8 cellular contexts compared by ENCODE assay signal in genomic region chr3:53347261-53348064, GRCh38. TPM values are rescaled to one million over a fixed set of nuclear protein-coding genes. Genes with fewer than 3 reads are reported as not detected.
DNase-seq lines count a peak whose midpoint lies in the region; TF ChIP-seq lines count a peak whose summit lies in the region.

Gene DCP1A, minus strand, starts transcription at chr3:53347543. Its CDS starts 26 bp downstream, at chr3:53347517.

- under 1% methylated on average over 46 of the region's 61 CpGs for WGBS in suprapubic skin

- H3K27ac Mint-ChIP-seq in activated naive CD4-positive, alpha-beta T cell treated with anti-CD3 and anti-CD28 coated beads, Interleukin-2, amount 10 ng/mL, durations not matched to agents 7 days and 5 days, result peak within 1 kb of the TSS; percentile 97

- H3K27ac ChIP-seq in SK-N-MC (peak within 1 kb of the TSS; percentile 83), suprapubic skin (peak within 1 kb of the TSS; percentile 86)

- H3K4me1 Mint-ChIP-seq in activated naive CD4-positive, alpha-beta T cell treated with anti-CD3 and anti-CD28 coated beads, Interleukin-2, amount 10 ng/mL, durations not matched to agents 7 days and 5 days, result peaks cover 30% of the 10 kb centered on the region

- POLR2A ChIA-PET in HEK293T (lab: Yijun Ruan, JAX), result interaction anchor here (0.5 to 2.6 kb wide), 16 partner anchors 8 to 498 kb away, joined by 3 to 12 read pairs (median 3); no protein-coding TSS in a partner anchor

- CTCF ChIA-PET in HEK293T (lab: Yijun Ruan, JAX), result no interaction called here
- CTCF ChIA-PET in activated naive CD4-positive, alpha-beta T cell treated with anti-CD3 and anti-CD28 coated beads, Interleukin-2, amount 10 ng/mL, durations not matched to agents 7 days and 5 days (lab: Charles Lee), result interaction anchor here (1.0 to 1.3 kb wide), 2 partner anchors 8 to 48 kb away, joined by 3 to 4 read pairs; no protein-coding TSS in a partner anchor

- H3K27me3 ChIP-seq in suprapubic skin, result no peaks in the 10 kb centered on the region

- DNase-seq in GM04503 (ENCODE audit: low read depth) (peak; percentile 77), HEK293T (ENCODE audit: extremely low spot score) (peak; percentile 93), MV-4-11 (lab: John Stamatoyannopoulos, UW) (peak; percentile 94), SK-N-MC (ENCODE audit: low read depth, low spot score) (peak; percentile 50), germinal center (ENCODE audit: low spot score) (peak; percentile 94), nucleus accumbens (lab: John Stamatoyannopoulos, UW) (peak; percentile 78 to 97 (median 92)), suprapubic skin (ENCODE audit: low spot score in 2 of 2) (peak; percentile 97)
- DNase-seq in activated naive CD4-positive, alpha-beta T cell treated with anti-CD3 and anti-CD28 coated beads, Interleukin-2, amount 10 ng/mL, durations not matched to agents 7 days and 5 days, result peak; percentile 96

- H3K9ac ChIP-seq in SK-N-MC (ENCODE audit: insufficient read length), result peak within 1 kb of the TSS; percentile 88

- no peaks in the 10 kb centered on the region for H3K9me3 ChIP-seq in SK-N-MC (ENCODE audit: low read depth, low read length)
- no peaks in the 10 kb centered on the region for H3K9me3 ChIP-seq in suprapubic skin

- peaks cover 25% of the 10 kb centered on the region for H3K36me3 Mint-ChIP-seq in activated naive CD4-positive, alpha-beta T cell treated with anti-CD3 and anti-CD28 coated beads, Interleukin-2, amount 10 ng/mL, durations not matched to agents 7 days and 5 days

- H3K4me3 ChIP-seq in SK-N-MC, result peak within 1 kb of the TSS; percentile 89
- peak within 1 kb of the TSS; percentile 94 for H3K4me3 ChIP-seq in suprapubic skin

- H3K4me1 ChIP-seq in suprapubic skin, result peaks cover 29% of the 10 kb centered on the region

- TF ChIP-seq EP300 in suprapubic skin (IDR thresholded peaks at IDR 0.05), result no peak

- H3K4me3 Mint-ChIP-seq in activated naive CD4-positive, alpha-beta T cell treated with anti-CD3 and anti-CD28 coated beads, Interleukin-2, amount 10 ng/mL, durations not matched to agents 7 days and 5 days, result peak within 1 kb of the TSS; percentile 98

- no peaks in the 10 kb centered on the region for H3K27me3 Mint-ChIP-seq in activated naive CD4-positive, alpha-beta T cell treated with anti-CD3 and anti-CD28 coated beads, Interleukin-2, amount 10 ng/mL, durations not matched to agents 7 days and 5 days

- peaks cover 5% of the 10 kb centered on the region; the same call in 1 of the 2 replicates for H3K36me3 ChIP-seq in SK-N-MC (ENCODE audit: insufficient read depth, low read length)
- H3K36me3 ChIP-seq in suprapubic skin, result peaks cover 16% of the 10 kb centered on the region

- TF ChIP-seq CTCF in suprapubic skin (IDR thresholded peaks at IDR 0.05), result no peak

- H3K9me3 Mint-ChIP-seq in activated naive CD4-positive, alpha-beta T cell treated with anti-CD3 and anti-CD28 coated beads, Interleukin-2, amount 10 ng/mL, durations not matched to agents 7 days and 5 days, result no peaks in the 10 kb centered on the region

- peak; percentile 63 to 91 for TF ChIP-seq POLR2A in suprapubic skin (IDR thresholded peaks at IDR 0.05)

TF ChIP-seq in HEK293T, 16 proteins besides CTCF, POLR2A, EP300 and RAD21:
- TF ChIP-seq ELF4 (IDR thresholded peaks at IDR 0.05) (peak; percentile 85), HDGF (IDR thresholded peaks at IDR 0.05; ENCODE audit: borderline replicate concordance) (0 out of 2 replicates have a peak, but pooled peaks have one; percentile 80), LEF1 (IDR thresholded peaks at IDR 0.05; ENCODE audit: borderline replicate concordance) (no peak), FOXK2 (IDR thresholded peaks at IDR 0.05) (peak; percentile 84), FOXM1 (IDR thresholded peaks at IDR 0.05; ENCODE audit: borderline replicate concordance) (peak; percentile 82; the same call in 1 of the 2 replicates), CTBP1 (IDR thresholded peaks at IDR 0.05; ENCODE audit: borderline replicate concordance) (peak; percentile 96), NFRKB (IDR thresholded peaks at IDR 0.05) (peak; percentile 94), ZNF384 (IDR thresholded peaks at IDR 0.05) (no peak), L3MBTL2 (conservative IDR thresholded peaks at IDR 0.05) (peak; percentile 85), ARNT (IDR thresholded peaks at IDR 0.05) (peak; percentile 88)
- TF ChIP-seq, protein P1, sequence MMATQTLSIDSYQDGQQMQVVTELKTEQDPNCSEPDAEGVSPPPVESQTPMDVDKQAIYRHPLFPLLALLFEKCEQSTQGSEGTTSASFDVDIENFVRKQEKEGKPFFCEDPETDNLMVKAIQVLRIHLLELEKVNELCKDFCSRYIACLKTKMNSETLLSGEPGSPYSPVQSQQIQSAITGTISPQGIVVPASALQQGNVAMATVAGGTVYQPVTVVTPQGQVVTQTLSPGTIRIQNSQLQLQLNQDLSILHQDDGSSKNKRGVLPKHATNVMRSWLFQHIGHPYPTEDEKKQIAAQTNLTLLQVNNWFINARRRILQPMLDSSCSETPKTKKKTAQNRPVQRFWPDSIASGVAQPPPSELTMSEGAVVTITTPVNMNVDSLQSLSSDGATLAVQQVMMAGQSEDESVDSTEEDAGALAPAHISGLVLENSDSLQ (IDR thresholded peaks at IDR 0.05), result peak; percentile 82

RNA-seq across cellular contexts. Expression of gene DCP1A, which starts in this region (rescaled TPM):
- 10 to 100 TPM; 18.0 to 30.1 (median 22.8) TPM for total RNA-seq in suprapubic skin

Comparison
In these comparisons a context has a peak if more than half of its experiments do, and no peak if none do; other contexts are left out.
1. Peak in every context shown above with its lines: DNase-seq, H3K4me3 ChIP-seq and H3K27ac ChIP-seq.